In the genomic region with DNA sequence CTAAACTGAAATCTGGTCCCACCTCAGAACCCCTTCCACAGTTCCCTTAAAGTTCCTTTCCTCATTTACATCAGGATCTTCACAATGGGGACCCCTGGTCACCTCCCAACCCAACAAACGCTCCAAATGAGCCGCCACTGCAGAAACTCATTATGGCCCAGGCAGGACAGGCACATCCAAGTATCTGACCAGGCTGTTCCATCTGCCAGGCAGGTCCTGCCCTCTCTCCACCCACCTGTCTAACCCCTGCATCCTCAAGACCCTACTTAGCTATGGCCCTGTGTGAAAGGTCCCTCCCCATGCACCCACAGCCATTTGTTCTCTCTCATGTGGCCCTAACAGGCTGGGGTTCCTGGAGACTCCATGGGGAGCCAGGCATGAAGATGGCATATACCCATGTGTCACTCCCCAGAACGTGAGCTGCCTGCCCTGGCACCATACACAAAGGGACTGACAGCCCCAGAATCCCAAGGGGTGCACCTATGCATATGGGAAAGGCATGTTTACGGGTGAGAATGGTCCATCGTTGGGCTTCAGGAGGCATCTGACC, we compare ENCODE assay signal across 2 cellular contexts.
TF ChIP-seq lines count a peak whose summit lies in the region.

No MANE protein-coding gene starts in this region.

TF ChIP-seq in SK-N-SH, 30 proteins besides CTCF, POLR2A, EP300 and RAD21 (continued from another document):
- TF ChIP-seq REST (IDR thresholded peaks at IDR 0.05; ENCODE audit: low read depth, low read length) (no peak), RXRA (IDR thresholded peaks at IDR 0.05; ENCODE audit: borderline replicate concordance, low read depth) (no peak), PBX3 (IDR thresholded peaks at IDR 0.05) (no peak), TCF12 (IDR thresholded peaks at IDR 0.05) (no peak), GABPA (IDR thresholded peaks at IDR 0.05; ENCODE audit: low read depth) (no peak), MXI1 (IDR thresholded peaks at IDR 0.05; ENCODE audit: low read depth, low read length) (no peak), USF2 (IDR thresholded peaks at IDR 0.05; ENCODE audit: borderline replicate concordance, low read depth, low read length) (no peak), USF1 (IDR thresholded peaks at IDR 0.05; ENCODE audit: borderline replicate concordance, low read depth) (no peak), FOSL2 (IDR thresholded peaks at IDR 0.05; ENCODE audit: borderline replicate concordance, low read depth) (no peak), TEAD4 (IDR thresholded peaks at IDR 0.05; ENCODE audit: borderline replicate concordance, insufficient read depth) (no peak), POLR2AphosphoS5 (IDR thresholded peaks at IDR 0.05; ENCODE audit: low read depth, low read length) (no peak)

TF ChIP-seq in SK-N-SH treated with all-trans-retinoic acid at 6 μM for 48 hours, 23 proteins besides CTCF, POLR2A, EP300 and RAD21 (continued from another document):
- TF ChIP-seq CREB5 (CRISPR knock-in tag; IDR thresholded peaks at IDR 0.05; ENCODE audit: low read depth) (no peak), ZFP3 (CRISPR knock-in tag; IDR thresholded peaks at IDR 0.05) (no peak), GLIS3 (CRISPR knock-in tag; IDR thresholded peaks at IDR 0.05) (no peak), OSR1 (CRISPR knock-in tag; IDR thresholded peaks at IDR 0.05) (no peak)
